ENCODE assay signal across 1 cellular context in genomic region chr15:93730724-93731123, GRCh38.
TF ChIP-seq lines count a peak whose summit lies in the region.

No MANE protein-coding gene starts in this region.

TF ChIP-seq in GM23338, 12 proteins besides CTCF, POLR2A, EP300 and RAD21 (continued from another document):
- TF ChIP-seq ZNF462 (CRISPR knock-in tag; IDR thresholded peaks at IDR 0.05), result no peak
- no peak for TF ChIP-seq JUNB (IDR thresholded peaks at IDR 0.05; ENCODE audit: unreplicated experiment)
